ENCODE assay signal across 9 cellular contexts in genomic region chr22:41367680-41368542, GRCh38. TPM values are rescaled to one million over a fixed set of nuclear protein-coding genes. Genes with fewer than 3 reads are reported as not detected.
DNase-seq lines count a peak whose midpoint lies in the region; ATAC-seq and TF ChIP-seq lines count a peak whose summit lies in the region.
"Had no signal": no experiment of that assay in that cellular context is flagged by ENCODE, and none has a peak within 500 bp of the region (broad histone marks: within the 10 kb centered on the region; RNA-seq: fewer than 3 reads in every experiment).

No MANE protein-coding gene starts in this region.

- peak overlapping the region; percentile 41 to 83 (median 72) for H3K27ac ChIP-seq in esophagus squamous epithelium

- peak overlapping the region; percentile 22 to 63 (median 43) for H3K4me3 ChIP-seq in esophagus squamous epithelium

- 25 to 40% methylated on average over 1 to 7 of the region's 18 CpGs for WGBS in esophagus squamous epithelium, 2 donors

- H3K36me3 ChIP-seq in esophagus squamous epithelium, result no peaks in the 10 kb centered on the region

- DNase-seq in Ammon's horn (ENCODE audit: low spot score) (peak; percentile 80), NCI-H226 (peak; percentile 72), esophagus squamous epithelium (lab: John Stamatoyannopoulos, UW) (no peak), occipital lobe (lab: John Stamatoyannopoulos, UW) (peak; percentile 62), retina (no peak)
- no peak for DNase-seq in effector CD8-positive, alpha-beta T cell (lab: John Stamatoyannopoulos, UW)
- no peak for DNase-seq in activated CD4-positive, alpha-beta T cell treated with anti-CD3 and anti-CD28 coated beads for 48 hours
- DNase-seq: activated naive CD8-positive, alpha-beta T cell treated with anti-CD3 and anti-CD28 coated beads, Interleukin-2, amount 10 ng/mL, durations not matched to agents 7 days and 5 days had no signal

- TF ChIP-seq POLR2A in esophagus squamous epithelium (IDR thresholded peaks at IDR 0.05), result no peak

- no peaks in the 10 kb centered on the region for H3K9me3 ChIP-seq in esophagus squamous epithelium

- H3K27me3 ChIP-seq in esophagus squamous epithelium, result peaks cover 0 to 22% (median 0%) of the 10 kb centered on the region in 4 donors

- peaks cover 17 to 70% (median 27%) of the 10 kb centered on the region in 3 donors for H3K4me1 ChIP-seq in esophagus squamous epithelium

- intact Hi-C loops in esophagus squamous epithelium (cut with DNase I), result no loop called here

- TF ChIP-seq CTCF in esophagus squamous epithelium (IDR thresholded peaks at IDR 0.05), result no peak

- ATAC-seq in GM21619 (IDR thresholded peaks at IDR 0.05; ENCODE audit: unreplicated experiment), result no peak

RNA-seq across cellular contexts. Expression of gene TEF, which starts 13.8 kb away (rescaled TPM):
- 10 to 100 TPM in 2 of 4 donors, 1 to 10 TPM in 2; 3.0 to 17.4 (median 9.7) TPM for total RNA-seq in esophagus squamous epithelium
- 10.0 TPM for total RNA-seq in occipital lobe

Comparison
In these comparisons a context has a peak if more than half of its experiments do, and no peak if none do; other contexts are left out.
1. DNase-seq: peak in Ammon's horn (single experiment), NCI-H226 (single experiment) and occipital lobe (single experiment); none in esophagus squamous epithelium (single experiment), effector CD8-positive, alpha-beta T cell (single experiment), activated CD4-positive, alpha-beta T cell treated with anti-CD3 and anti-CD28 coated beads for 48 hours (single experiment) and retina (single experiment).